23 cellular contexts compared by ENCODE assay signal in the genomic region with DNA sequence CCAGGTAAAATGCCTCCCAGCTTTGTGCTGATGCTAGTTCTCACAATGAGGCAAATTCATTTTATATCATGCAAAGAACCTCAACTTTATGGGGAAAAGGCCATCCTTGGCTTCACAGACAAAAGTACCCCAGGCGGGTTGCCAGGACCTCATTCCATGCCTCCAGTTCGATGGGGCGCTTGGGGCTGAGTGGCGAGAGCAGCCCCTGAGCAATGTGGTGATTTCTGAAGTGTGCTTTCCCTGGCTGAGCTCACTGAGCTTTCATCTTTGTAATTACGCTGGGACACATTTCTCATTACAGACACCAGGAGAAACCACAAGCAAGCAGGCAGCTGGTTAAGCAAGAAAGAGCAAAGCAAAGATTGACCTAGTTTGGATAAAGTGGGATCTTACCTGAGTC.
"Had no signal": no experiment of that assay in that cellular context is flagged by ENCODE, and none has a peak within 500 bp of the region (broad histone marks: within the 10 kb centered on the region; RNA-seq: fewer than 3 reads in every experiment).

No MANE protein-coding gene starts in this region.

- DNase-seq: activated CD4-positive, alpha-beta memory T cell treated with anti-CD3 and anti-CD28 coated beads for 36 hours; activated CD4-positive, alpha-beta T cell treated with anti-CD3 and anti-CD28 coated beads for 36 hours; activated CD4-positive, alpha-beta T cell treated with anti-CD3 and anti-CD28 coated beads, Interleukin-2, amount 10 ng/mL, durations not matched to agents 24 days and 14 days; activated CD4-positive, CD25-positive, alpha-beta regulatory T cell; activated CD4-positive, CD25-positive, alpha-beta regulatory T cell treated with anti-CD3 and anti-CD28 coated beads, Interleukin-2, amount 50 U/mL, for 72 hours; activated CD8-positive, alpha-beta memory T cell treated with anti-CD3 and anti-CD28 coated beads, Interleukin-2, amount 10 ng/mL, durations not matched to agents 7 days and 5 days; activated CD8-positive, alpha-beta memory T cell treated with anti-CD3 and anti-CD28 coated beads, Interleukin-2, amount 50 U/mL, for 4 hours; activated CD8-positive, alpha-beta T cell treated with anti-CD3 and anti-CD28 coated beads, Interleukin-2, amount 10 ng/mL, durations not matched to agents 7 days and 5 days; activated effector memory CD4-positive, alpha-beta T cell treated with anti-CD3 and anti-CD28 coated beads, Interleukin-2, amount 50 U/mL, for 16 hours; activated naive CD4-positive, alpha-beta T cell treated with anti-CD3 and anti-CD28 coated beads for 36 hours; activated naive CD8-positive, alpha-beta T cell treated with anti-CD3 and anti-CD28 coated beads for 36 hours; activated naive CD8-positive, alpha-beta T cell treated with anti-CD3 and anti-CD28 coated beads, Interleukin-2, amount 50 U/mL, for 24 hours; activated T-cell treated with anti-CD3 and anti-CD28 coated beads, Interleukin-2, amount 50 U/mL, for 1 hour; activated T-cell treated with anti-CD3 and anti-CD28 coated beads, Interleukin-2, amount 50 U/mL, for 48 hours; adrenal gland; amygdala; aorta; body of pancreas; dorsolateral prefrontal cortex; effector memory CD4-positive, alpha-beta T cell; endodermal cell; foreskin fibroblast; T-helper 2 cell had no signal

- H3K27ac ChIP-seq: adrenal gland, body of pancreas, dorsolateral prefrontal cortex had no signal

- H3K4me3 ChIP-seq: adrenal gland, body of pancreas, dorsolateral prefrontal cortex had no signal

- H3K27me3 ChIP-seq: adrenal gland, body of pancreas had no signal

- H3K4me1 ChIP-seq: adrenal gland, body of pancreas had no signal

- H3K36me3 ChIP-seq: adrenal gland had no signal
